29 cellular contexts compared by ENCODE assay signal in genomic region chr17:72810991-72811508, GRCh38.
DNase-seq lines count a peak whose midpoint lies in the region; ATAC-seq, FAIRE-seq and TF ChIP-seq lines count a peak whose summit lies in the region.
"Had no signal": no experiment of that assay in that cellular context is flagged by ENCODE, and none has a peak within 500 bp of the region (broad histone marks: within the 10 kb centered on the region; RNA-seq: fewer than 3 reads in every experiment).

No MANE protein-coding gene starts in this region.

- TF ChIP-seq POLR2A in HepG2 (IDR thresholded peaks at IDR 0.05; ENCODE audit: insufficient read depth in 1 of 2, low read depth in 2 of 2, low read length in 2 of 2) (no peak), right lobe of liver (IDR thresholded peaks at IDR 0.05) (no peak)

- no peak overlapping the region for H3K4me3 ChIP-seq in HepG2 (replicated peaks in 1 of 3; ENCODE audit: insufficient read depth in 1 of 3, low read depth in 2 of 3, low read length in 3 of 3)
- no peak overlapping the region for H3K4me3 ChIP-seq in right lobe of liver
- H3K4me3 ChIP-seq: A549; BLaER1; BLaER1 treated with 17β-estradiol and CSF1 and Interleukin-3, amounts not matched to agents 10 nM and 100 nM had no signal

- no peaks in the 10 kb centered on the region for H4K20me1 ChIP-seq in HepG2 (ENCODE audit: insufficient read depth, low read length)
- H4K20me1 ChIP-seq: BLaER1; BLaER1 treated with 17β-estradiol and CSF1 and Interleukin-3, amounts not matched to agents 10 nM and 100 nM had no signal

- H3K27me3 ChIP-seq in HepG2 (ENCODE audit: control insufficient read depth in 1 of 2, insufficient read depth in 2 of 2, low read length in 2 of 2) (no peaks in the 10 kb centered on the region), right lobe of liver (no peaks in the 10 kb centered on the region)
- H3K27me3 ChIP-seq: BE2C; BLaER1; BLaER1 treated with 17β-estradiol and CSF1 and Interleukin-3, amounts not matched to agents 10 nM and 100 nM had no signal

- BruUV-seq in HepG2 (replicated peaks; lab: Mats Ljungman, UMichigan), result no TSS peak

- H3K27ac ChIP-seq in HepG2 (ENCODE audit: extremely low read length, insufficient read depth, low read length), result no peak overlapping the region
- no peak overlapping the region for H3K27ac ChIP-seq in right lobe of liver
- H3K27ac ChIP-seq: 22Rv1; A549; BLaER1; BLaER1 treated with 17β-estradiol and CSF1 and Interleukin-3, amounts not matched to agents 10 nM and 100 nM; C4-2B had no signal

- peaks cover 0 to 2% of the 10 kb centered on the region in 2 experiments; a peak in 1 of 5 replicates for H3K36me3 ChIP-seq in HepG2 (replicated peaks in 1 of 2; ENCODE audit: control insufficient read depth in 1 of 2, insufficient read depth in 2 of 2, low read length in 2 of 2)
- H3K36me3 ChIP-seq in right lobe of liver, result no peaks in the 10 kb centered on the region
- H3K36me3 ChIP-seq: BE2C had no signal

- ATAC-seq in HepG2 (no peak), right lobe of liver (no peak)
- ATAC-seq: A549; CD8-positive, alpha-beta T cell had no signal

- 96% methylated on average over 1 of the region's 1 CpG for WGBS in HepG2 (ENCODE audit: low lambda C conversion rate)
- 100% methylated on average over 1 of the region's 1 CpG for WGBS in right lobe of liver (ENCODE audit: insufficient coverage, low coverage, low lambda C conversion rate, missing lambda C conversion rate)

- H3K79me2 ChIP-seq in HepG2 (ENCODE audit: insufficient read depth, low read length), result no peaks in the 10 kb centered on the region

- H3K4me2 ChIP-seq in HepG2 (ENCODE audit: low read depth, low read length), result no peak overlapping the region
- H3K4me2 ChIP-seq: A549; BLaER1; BLaER1 treated with 17β-estradiol and CSF1 and Interleukin-3, amounts not matched to agents 10 nM and 100 nM had no signal

- TF ChIP-seq EP300 in HepG2 (IDR thresholded peaks at IDR 0.05; ENCODE audit: low read depth in 2 of 2, low read length in 2 of 2) (no peak), HepG2 (CRISPR knock-in tag; IDR thresholded peaks at IDR 0.05; ENCODE audit: borderline replicate concordance) (no peak)

- CTCF ChIA-PET in HepG2 (lab: Yijun Ruan, JAX; ENCODE audit: low intra/inter-chr PET ratio, low total read pairs), result no interaction called here

- no peak for TF ChIP-seq RAD21 in HepG2 (CRISPR knock-in tag; IDR thresholded peaks at IDR 0.05)

- in situ Hi-C loops in HepG2 (cut with HindIII; ENCODE audit: extremely low pct_ligation_motif_present, low pct_unique_long_range_greater_than_20kb), result no loop called here

- TF ChIP-seq CTCF in HepG2 (CRISPR knock-in tag; IDR thresholded peaks at IDR 0.05) (no peak), right lobe of liver (IDR thresholded peaks at IDR 0.05) (no peak)

- DNase-seq in HepG2 (ENCODE audit: low spot score), result no peak
- DNase-seq in right lobe of liver, result no peak
- DNase-seq: 8988T; ACHN; AML-193; BE2C; C1 segment of cervical spinal cord; Caco-2; Calu3; CD4-positive, alpha-beta memory T cell; CD4-positive, alpha-beta T cell; CD4-positive, CD25-positive, alpha-beta regulatory T cell; CD8-positive, alpha-beta memory T cell; CD8-positive, alpha-beta T cell; COR-L47; DMS 273 treated with DMSO at 0.1 percent for 48 hours; DMS153; DMS53; DMS79; DMS79 treated with DMSO at 0.1 percent for 48 hours; DND-41; EL had no signal

- intact Hi-C loops in HepG2 (cut with micrococcal nuclease; ENCODE audit: unreplicated experiment), result no loop called here
- intact Hi-C loops in right lobe of liver (cut with DNase I), result no loop called here

- FAIRE-seq in HepG2 (lab: Jason Lieb, UNC), result no peak
- FAIRE-seq: A204.1, A549, D721Med had no signal

- H3K9me3 ChIP-seq in HepG2 (ENCODE audit: low read length) (no peaks in the 10 kb centered on the region), right lobe of liver (no peaks in the 10 kb centered on the region)
- H3K9me3 ChIP-seq: BE2C had no signal

- POLR2A ChIA-PET in HepG2 (lab: Yijun Ruan, JAX), result no interaction called here

- H3K4me1 ChIP-seq in HepG2 (ENCODE audit: insufficient read depth, low read length) (no peaks in the 10 kb centered on the region), right lobe of liver (no peaks in the 10 kb centered on the region)
- H3K4me1 ChIP-seq: A549; BE2C; BLaER1; BLaER1 treated with 17β-estradiol and CSF1 and Interleukin-3, amounts not matched to agents 10 nM and 100 nM; Caco-2 had no signal

- no peak overlapping the region for H2AFZ ChIP-seq in HepG2 (ENCODE audit: low read length)

- no peak overlapping the region for H3K9ac ChIP-seq in HepG2 (ENCODE audit: insufficient read depth, low read depth, low read length)
- H3K9ac ChIP-seq: BLaER1; BLaER1 treated with 17β-estradiol and CSF1 and Interleukin-3, amounts not matched to agents 10 nM and 100 nM had no signal

TF ChIP-seq in HepG2, 621 proteins besides CTCF, POLR2A, EP300 and RAD21:
- TF ChIP-seq ZNF564 (CRISPR knock-in tag; IDR thresholded peaks at IDR 0.05) (peak; percentile 98), ZZZ3 (CRISPR knock-in tag; IDR thresholded peaks at IDR 0.05; ENCODE audit: borderline replicate concordance) (no peak), ZFP37 (CRISPR knock-in tag; IDR thresholded peaks at IDR 0.05; ENCODE audit: borderline replicate concordance) (no peak), ZNF264 (CRISPR knock-in tag; IDR thresholded peaks at IDR 0.05) (peak; percentile 98)
TF ChIP-seq in HepG2: peak in this region for 2.
